24 cellular contexts compared by ENCODE assay signal in genomic region chr6:125229080-125229479, GRCh38.
DNase-seq lines count a peak whose midpoint lies in the region; ATAC-seq and TF ChIP-seq lines count a peak whose summit lies in the region.
"Had no signal": no experiment of that assay in that cellular context is flagged by ENCODE, and none has a peak within 500 bp of the region (broad histone marks: within the 10 kb centered on the region; RNA-seq: fewer than 3 reads in every experiment).

No MANE protein-coding gene starts in this region.

- intact Hi-C loops in ascending aorta (cut with DNase I): no loop called here

- ATAC-seq in GM21786 (IDR thresholded peaks at IDR 0.05; ENCODE audit: unreplicated experiment): no peak
- ATAC-seq in HG02970 (IDR thresholded peaks at IDR 0.05; ENCODE audit: low FRiP score, unreplicated experiment): no peak
- ATAC-seq in GM18519 (IDR thresholded peaks at IDR 0.05; ENCODE audit: low FRiP score, unreplicated experiment): no peak
- ATAC-seq: activated CD8-positive, alpha-beta T cell treated with anti-CD3 and anti-CD28 coated beads for 36 hours; esophagus mucosa; left colon had no signal

- H3K4ac ChIP-seq in neuronal stem cell (ENCODE audit: low read length): no peak overlapping the region

- H3K23ac ChIP-seq in neuronal stem cell (ENCODE audit: low read depth, low read length, poor library complexity): no peak overlapping the region

- no peaks in the 10 kb centered on the region for H3K79me1 ChIP-seq in neuronal stem cell (ENCODE audit: low read depth, low read length)

- no peak overlapping the region for H3K4me2 ChIP-seq in neuronal stem cell (ENCODE audit: insufficient read depth, low read length, poor library complexity, severe bottlenecking)
- H3K4me2 ChIP-seq: smooth muscle cell had no signal

- H3K27ac ChIP-seq in ACC112 (ENCODE audit: low read depth, low read length) (no peak overlapping the region), ascending aorta (peak overlapping the region; percentile 20 to 36), neuronal stem cell (replicated peaks; ENCODE audit: low read length) (no peak overlapping the region)
- H3K27ac ChIP-seq: prostate gland, transverse colon had no signal

- no peak overlapping the region for H2BK5ac ChIP-seq in neuronal stem cell (ENCODE audit: low read length)

- H4K91ac ChIP-seq in neuronal stem cell (ENCODE audit: low read depth, low read length, poor library complexity): no peak overlapping the region

- H2BK120ac ChIP-seq in neuronal stem cell (ENCODE audit: low read depth, low read length): no peak overlapping the region

- TF ChIP-seq CTCF in ascending aorta (IDR thresholded peaks at IDR 0.05) (no peak), fibroblast of the aortic adventitia (IDR thresholded peaks at IDR 0.05; ENCODE audit: insufficient read depth, low read length) (no peak)

- H3K14ac ChIP-seq in neuronal stem cell (ENCODE audit: low read length): no peak overlapping the region

- WGBS in neuronal stem cell (ENCODE audit: extremely low coverage in 2 of 2, insufficient read length in 2 of 2, insufficient replicate concordance in 1 of 2), 2 donors: no CpG with 5 or more reads among the region's 6 CpGs

- H3K79me2 ChIP-seq in ACC112 (ENCODE audit: control insufficient read depth, insufficient read depth, low read length, unreplicated experiment): no peaks in the 10 kb centered on the region

- H4K8ac ChIP-seq in neuronal stem cell (ENCODE audit: low read depth, low read length): no peak overlapping the region

- no peak overlapping the region for H2AK5ac ChIP-seq in neuronal stem cell (ENCODE audit: low read depth, low read length)

- no peak overlapping the region for H2BK15ac ChIP-seq in neuronal stem cell (ENCODE audit: low read length)

- H3K36me3 ChIP-seq in ACC112 (ENCODE audit: insufficient read depth, low read length) (no peaks in the 10 kb centered on the region), ascending aorta (no peaks in the 10 kb centered on the region), neuronal stem cell (replicated peaks in 1 of 2; ENCODE audit: control insufficient read depth in 2 of 2, insufficient read depth in 2 of 2, low read length in 2 of 2) (no peaks in the 10 kb centered on the region)
- H3K36me3 ChIP-seq: BE2C, prostate gland, transverse colon had no signal

- no peak overlapping the region for H3K18ac ChIP-seq in neuronal stem cell (ENCODE audit: low read length)

- H3K9me3 ChIP-seq in ascending aorta (no peaks in the 10 kb centered on the region), neuronal stem cell (replicated peaks in 1 of 2; ENCODE audit: control insufficient read depth in 2 of 2, insufficient read depth in 1 of 2, low read depth in 1 of 2, low read length in 2 of 2) (no peaks in the 10 kb centered on the region)
- H3K9me3 ChIP-seq: BE2C, prostate gland, transverse colon had no signal

- H3K9ac ChIP-seq in neuronal stem cell (ENCODE audit: low read depth, low read length, poor library complexity): no peak overlapping the region

- peak overlapping the region; percentile 42 for H3K4me3 ChIP-seq in ACC112 (ENCODE audit: low read depth, low read length)
- peak overlapping the region; percentile 40 to 53 for H3K4me3 ChIP-seq in ascending aorta
- H3K4me3 ChIP-seq in fibroblast of the aortic adventitia (ENCODE audit: low read depth, low read length): peak overlapping the region; percentile 6
- no peak overlapping the region for H3K4me3 ChIP-seq in neuronal stem cell (ENCODE audit: low read length in 2 of 2)
- H3K4me3 ChIP-seq: prostate gland, smooth muscle cell, transverse colon had no signal

- no peak for DNase-seq in ascending aorta (ENCODE audit: low spot score in 2 of 2)
- peak; percentile 46 for DNase-seq in fibroblast of the aortic adventitia (ENCODE audit: low read depth)
- DNase-seq in neuronal stem cell (ENCODE audit: low spot score): no peak
- no peak for DNase-seq in stimulated activated CD4-positive, alpha-beta T cell treated with anti-CD3 and anti-CD28 coated beads, Interleukin-2, amount 100 ng/mL, for 48 hours
- DNase-seq: activated CD8-positive, alpha-beta T cell treated with anti-CD3 and anti-CD28 coated beads for 36 hours; activated naive CD4-positive, alpha-beta T cell treated with Interleukin-2 at 50 U/mL for 16 hours; BE2C; cerebellar nuclear complex; effector CD8-positive, alpha-beta T cell; GF-D8; left colon; MV-4-11; NCI-H1694; NCI-H2171; NCI-H526 treated with DMSO at 0.1 percent for 48 hours; stimulated activated CD4-positive, alpha-beta T cell treated with anti-CD3 and anti-CD28 coated beads, Interleukin-4, amount 100 ng/mL, for 4 hours; transverse colon had no signal

- H3K27me3 ChIP-seq in ACC112 (ENCODE audit: insufficient read depth, low read length) (no peaks in the 10 kb centered on the region), ascending aorta (no peaks in the 10 kb centered on the region), neuronal stem cell (ENCODE audit: control insufficient read depth in 3 of 3, insufficient read depth in 3 of 3, low read depth in 1 of 3, low read length in 3 of 3) (no peaks in the 10 kb centered on the region)
- H3K27me3 ChIP-seq: BE2C, transverse colon had no signal

- H2AFZ ChIP-seq in ACC112 (ENCODE audit: low read length, unreplicated experiment): peak overlapping the region; percentile 21
- peak overlapping the region; percentile 62 for H2AFZ ChIP-seq in neuronal stem cell (ENCODE audit: low read length)

- no peak overlapping the region for H2BK12ac ChIP-seq in neuronal stem cell (ENCODE audit: low read length)

- H3K4me1 ChIP-seq in ACC112 (ENCODE audit: control insufficient read depth, insufficient read depth, low read length, unreplicated experiment) (peaks cover 10% of the 10 kb centered on the region), ascending aorta (peaks cover 3 to 13% of the 10 kb centered on the region in 2 donors), neuronal stem cell (ENCODE audit: control insufficient read depth in 2 of 2, insufficient read depth in 1 of 2, low read depth in 1 of 2, low read length in 2 of 2) (no peaks in the 10 kb centered on the region)
- H3K4me1 ChIP-seq: BE2C, prostate gland had no signal

Comparison
In these comparisons a context has a peak if more than half of its experiments do, and no peak if none do; other contexts are left out.
1. H3K27ac ChIP-seq: peak in ascending aorta (2 of 2); none in ACC112 (single experiment) and neuronal stem cell (single experiment).
2. H3K4me3 ChIP-seq: peak in ACC112 (single experiment), ascending aorta (2 of 2) and fibroblast of the aortic adventitia (single experiment); none in neuronal stem cell (0 of 2).